Comparison of ENCODE assay signal across 8 cellular contexts in genomic region chr20:2103454-2104153, GRCh38. TPM values are rescaled to one million over a fixed set of nuclear protein-coding genes. Genes with fewer than 3 reads are reported as not detected.
DNase-seq lines count a peak whose midpoint lies in the region; ATAC-seq and TF ChIP-seq lines count a peak whose summit lies in the region.

No MANE protein-coding gene starts in this region.

- peaks cover 38% of the 10 kb centered on the region for H4K20me1 ChIP-seq in OCI-LY3 (ENCODE audit: insufficient read depth, low read length)

- H3K79me1 ChIP-seq in trophoblast cell (ENCODE audit: low read length) = peaks cover 19% of the 10 kb centered on the region

- H4K8ac ChIP-seq in trophoblast cell (ENCODE audit: low read depth, low read length) = peak overlapping the region; percentile 92

- H2AK5ac ChIP-seq in trophoblast cell (ENCODE audit: low read length) = peak overlapping the region; percentile 57

- H3K27me3 ChIP-seq in OCI-LY3 (ENCODE audit: low read depth, low read length) = no peaks in the 10 kb centered on the region
- no peaks in the 10 kb centered on the region for H3K27me3 ChIP-seq in trophoblast cell (ENCODE audit: insufficient read depth, low read length)

- no peak for ATAC-seq in HG02973 (IDR thresholded peaks at IDR 0.05; ENCODE audit: unreplicated experiment)
- ATAC-seq in GM18868 (IDR thresholded peaks at IDR 0.05; ENCODE audit: unreplicated experiment) = no peak

- H3K4me3 ChIP-seq in GM12864 (ENCODE audit: low read depth, low read length) (peak overlapping the region; percentile 90), OCI-LY3 (ENCODE audit: low read length) (peak overlapping the region; percentile 94), trophoblast cell (ENCODE audit: low read depth, low read length) (peak overlapping the region; percentile 88)

- H2AFZ ChIP-seq in OCI-LY3 (ENCODE audit: low read depth, low read length) (no peak overlapping the region), trophoblast cell (ENCODE audit: insufficient read depth, low read length, poor library complexity) (no peak overlapping the region)

- peak overlapping the region; percentile 68 for H4K12ac ChIP-seq in trophoblast cell (ENCODE audit: low read depth, low read length)

- H3K4me1 ChIP-seq in OCI-LY3 (ENCODE audit: low read length) (peaks cover 19% of the 10 kb centered on the region), trophoblast cell (ENCODE audit: control insufficient read depth in 1 of 2, insufficient read depth in 2 of 2, low read length in 2 of 2) (peaks cover 0 to 21% of the 10 kb centered on the region in 2 experiments)

- DNase-seq in GM12864 (ENCODE audit: low read depth) (no peak), epithelial cell of prostate (ENCODE audit: low read depth, low spot score) (no peak), trophoblast cell (no peak), UCSD-AML1 (lab: John Stamatoyannopoulos, UW; ENCODE audit: unreplicated experiment) (no peak), HK-2 (ENCODE audit: unreplicated experiment) (no peak)

- peak overlapping the region; percentile 91 for H3K14ac ChIP-seq in trophoblast cell (ENCODE audit: low read length)

- peak overlapping the region; percentile 87; the same call in 1 of the 2 replicates for H3K27ac ChIP-seq in OCI-LY3 (ENCODE audit: low read length)
- peak overlapping the region; percentile 94 for H3K27ac ChIP-seq in epithelial cell of prostate
- peak overlapping the region; percentile 98 for H3K27ac ChIP-seq in trophoblast cell (ENCODE audit: low read depth, low read length)

- H4K91ac ChIP-seq in trophoblast cell (ENCODE audit: low read depth, low read length) = peak overlapping the region; percentile 96

- peaks cover 29% of the 10 kb centered on the region for H3K36me3 ChIP-seq in OCI-LY3 (replicated peaks; ENCODE audit: low read depth, low read length)
- H3K36me3 ChIP-seq in trophoblast cell (ENCODE audit: control insufficient read depth in 1 of 2, insufficient read depth in 2 of 2, low read length in 2 of 2) = peaks cover 0 to 12% of the 10 kb centered on the region in 2 experiments

- H3K18ac ChIP-seq in trophoblast cell (ENCODE audit: low read length) = peak overlapping the region; percentile 94

- no peaks in the 10 kb centered on the region for H3K9me3 ChIP-seq in OCI-LY3 (ENCODE audit: insufficient read depth, low read length)
- no peaks in the 10 kb centered on the region for H3K9me3 ChIP-seq in trophoblast cell (ENCODE audit: insufficient read depth, low read depth, low read length)

- no CpG with 5 or more reads among the region's 13 CpGs for WGBS in trophoblast cell (ENCODE audit: extremely low coverage, insufficient coverage, insufficient read length)

- peak overlapping the region; percentile 87 for H3K9ac ChIP-seq in OCI-LY3 (ENCODE audit: low read length)
- peak overlapping the region; percentile 77 for H3K9ac ChIP-seq in trophoblast cell (ENCODE audit: low read length)

- peak overlapping the region; percentile 46 for H3K4ac ChIP-seq in trophoblast cell (ENCODE audit: low read depth, low read length)

- peak overlapping the region; percentile 93 for H3K4me2 ChIP-seq in OCI-LY3 (ENCODE audit: low read length)
- H3K4me2 ChIP-seq in trophoblast cell (ENCODE audit: low read length) = peak overlapping the region; percentile 78

- no peak for TF ChIP-seq CTCF in GM12864 (IDR thresholded peaks at IDR 0.05; ENCODE audit: low read depth, low read length, missing control alignments)
- no peak for TF ChIP-seq CTCF in OCI-LY3 (IDR thresholded peaks at IDR 0.05; ENCODE audit: low read depth, low read length)

- H2BK120ac ChIP-seq in trophoblast cell (ENCODE audit: insufficient read depth, low read length, poor library complexity) = peak overlapping the region; percentile 45

- H3K23ac ChIP-seq in trophoblast cell (ENCODE audit: low read length) = no peak overlapping the region

- peaks cover 67% of the 10 kb centered on the region for H3K79me2 ChIP-seq in OCI-LY3 (ENCODE audit: low read length)
- peaks cover 26% of the 10 kb centered on the region for H3K79me2 ChIP-seq in trophoblast cell (ENCODE audit: control insufficient read depth, insufficient read depth, low read length, poor library complexity)

- H2BK5ac ChIP-seq in trophoblast cell (ENCODE audit: low read depth, low read length, poor library complexity) = peak overlapping the region; percentile 98

- H2BK12ac ChIP-seq in trophoblast cell (ENCODE audit: low read length) = no peak overlapping the region

RNA-seq across cellular contexts. Expression of gene STK35, which starts 2.0 kb away (rescaled TPM):
- polyA plus RNA-seq in trophoblast cell (2013) = 19.0 and 19.9 TPM in 2 replicates
